Comparison of ENCODE assay signal across 8 cellular contexts in the genomic region with DNA sequence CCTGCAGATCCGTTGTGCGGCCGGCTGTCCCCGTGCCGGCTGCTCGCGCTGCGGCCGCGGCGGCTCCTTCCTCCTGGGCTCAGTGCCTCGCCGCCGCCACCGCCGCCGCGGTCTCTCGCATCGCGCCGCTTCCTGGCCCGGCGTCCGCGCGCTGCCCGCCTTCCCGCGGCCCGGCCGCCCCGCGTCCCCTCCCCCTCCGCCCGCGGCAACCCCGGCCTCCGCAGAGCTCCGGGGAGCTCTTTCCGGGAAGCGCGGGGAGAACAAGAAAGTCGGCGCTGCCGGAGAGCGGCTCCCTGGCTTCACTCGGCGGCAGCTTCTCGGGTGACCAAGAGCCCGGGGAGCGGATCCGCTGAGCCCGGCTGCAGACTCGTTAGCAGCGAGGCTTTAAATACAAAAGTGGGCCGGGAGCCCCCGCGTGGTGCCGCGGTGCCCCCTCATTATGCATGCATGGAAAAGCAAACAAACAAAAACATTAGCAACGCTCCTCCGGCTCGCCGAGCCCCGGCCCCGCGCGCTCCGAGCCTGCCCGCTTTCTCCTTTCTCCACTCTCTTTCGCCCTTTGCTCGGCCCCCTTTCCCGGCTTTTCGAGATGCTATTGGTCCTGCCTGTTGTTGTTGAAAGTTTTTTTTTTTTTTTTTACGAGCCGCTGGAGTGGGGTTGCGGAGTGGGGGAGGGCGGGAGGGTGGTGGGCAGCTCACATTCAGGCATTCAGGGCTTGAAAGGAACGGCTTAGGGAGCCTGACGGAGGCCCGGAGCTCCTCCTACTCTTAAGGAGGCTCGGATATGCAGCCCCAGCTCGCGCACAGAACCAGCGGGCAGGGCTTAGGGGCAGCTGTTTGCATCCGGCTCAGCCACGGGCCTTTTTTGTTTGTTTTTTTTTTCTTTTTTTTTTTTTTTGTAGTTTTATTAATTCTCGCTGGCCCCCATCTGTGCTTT. TPM values are rescaled to one million over a fixed set of nuclear protein-coding genes. Genes with fewer than 3 reads are reported as not detected.
DNase-seq lines count a peak whose midpoint lies in the region; ATAC-seq and TF ChIP-seq lines count a peak whose summit lies in the region.

TSS of gene GAS1 (minus strand) at position 361 of the 936 bp plus-strand sequence. CDS start 727 bp downstream, outside the sequence.

- CTCF ChIA-PET in CD8-positive, alpha-beta memory T cell (lab: Charles Lee): interaction anchor here (0.7 to 1.6 kb wide), 7 partner anchors 9 to 1006 kb away, joined by 3 to 6 read pairs (median 3); no protein-coding TSS in a partner anchor

- H3K4me3 ChIP-seq in CD8-positive, alpha-beta memory T cell (ENCODE audit: low read length): peak within 1 kb of the TSS; percentile 73
- peak within 1 kb of the TSS; percentile 85 for H3K4me3 ChIP-seq in osteoblast (ENCODE audit: insufficient read depth, low read length)

- H4K20me1 ChIP-seq in osteoblast (ENCODE audit: insufficient read depth, low read length): peaks cover 5% of the 10 kb centered on the region

- H3K79me2 ChIP-seq in osteoblast (ENCODE audit: insufficient read depth, low read length): peaks cover 14% of the 10 kb centered on the region

- ATAC-seq in GM21381 (IDR thresholded peaks at IDR 0.05; ENCODE audit: unreplicated experiment) (peak; percentile 50), Right ventricle myocardium inferior (peak; percentile 94)

- H3K27me3 Mint-ChIP-seq in CD8-positive, alpha-beta memory T cell: peaks cover 17 to 28% of the 10 kb centered on the region in 2 donors

- H3K36me3 ChIP-seq in CD8-positive, alpha-beta memory T cell (ENCODE audit: insufficient read depth, low read length): no peaks in the 10 kb centered on the region
- H3K36me3 ChIP-seq in osteoblast (ENCODE audit: insufficient read depth, low read length): no peaks in the 10 kb centered on the region

- peak within 1 kb of the TSS; percentile 77 for H2AFZ ChIP-seq in osteoblast (ENCODE audit: low read length)

- POLR2A ChIA-PET in CD8-positive, alpha-beta memory T cell (lab: Charles Lee): interaction anchor here (0.6 to 1.5 kb wide), 4 partner anchors 34 to 1027 kb away, joined by 3 to 4 read pairs (median 4); partner anchors contain the start of genes CDK20 and ISCA1

- DNase-seq in CD8-positive, alpha-beta memory T cell: peak; percentile 38 to 82 (median 58)
- DNase-seq in HuH-7.5 (ENCODE audit: low spot score) (peak; percentile 56), SKM-1 (lab: John Stamatoyannopoulos, UW; ENCODE audit: unreplicated experiment) (peak; percentile 13), Right ventricle myocardium inferior (ENCODE audit: missing footprints) (peak; percentile 92), osteoblast (ENCODE audit: insufficient read length, low spot score, missing footprints) (peak; percentile 94)
- peak; percentile 26 for DNase-seq in activated naive CD8-positive, alpha-beta T cell treated with anti-CD3 and anti-CD28 coated beads, Interleukin-2, amount 50 U/mL, for 16 hours (ENCODE audit: low read depth, low spot score)

- peaks cover 14% of the 10 kb centered on the region for H3K27me3 ChIP-seq in CD8-positive, alpha-beta memory T cell (ENCODE audit: insufficient read depth, low read length, poor library complexity, severe bottlenecking)
- H3K27me3 ChIP-seq in osteoblast (ENCODE audit: insufficient read depth, low read length): peaks cover 14% of the 10 kb centered on the region

- no peak for TF ChIP-seq CTCF in osteoblast (IDR thresholded peaks at IDR 0.05; ENCODE audit: extremely low read depth, low read depth, low read length)

- H3K9me3 ChIP-seq in CD8-positive, alpha-beta memory T cell (ENCODE audit: low read length): no peaks in the 10 kb centered on the region
- H3K9me3 ChIP-seq in osteoblast (ENCODE audit: low read depth, low read length): peaks cover 1% of the 10 kb centered on the region

- peak within 1 kb of the TSS; percentile 97 for H3K4me2 ChIP-seq in osteoblast (ENCODE audit: insufficient read depth, low read length)

- H3K27ac Mint-ChIP-seq in CD8-positive, alpha-beta memory T cell: peak within 1 kb of the TSS; percentile 64 to 87 (median 74)

- H3K4me1 ChIP-seq in CD8-positive, alpha-beta memory T cell (ENCODE audit: insufficient read depth, low read length): peaks cover 15% of the 10 kb centered on the region
- H3K4me1 ChIP-seq in osteoblast (ENCODE audit: insufficient read depth, low read length): peaks cover 9% of the 10 kb centered on the region

- intact Hi-C loops in Right ventricle myocardium inferior (cut with DNase I): loop anchor here (5.0 to 10.0 kb wide), 4 partner anchors 110 to 463 kb away; no protein-coding TSS in a partner anchor

- peaks cover 17 to 24% (median 20%) of the 10 kb centered on the region in 3 donors for H3K4me1 Mint-ChIP-seq in CD8-positive, alpha-beta memory T cell

- no peaks in the 10 kb centered on the region for H3K9me3 Mint-ChIP-seq in CD8-positive, alpha-beta memory T cell

- H3K27ac ChIP-seq in CD8-positive, alpha-beta memory T cell (ENCODE audit: low read depth, low read length): no peak within 1 kb of the TSS
- H3K27ac ChIP-seq in osteoblast (ENCODE audit: low read depth, low read length) (peak within 1 kb of the TSS; percentile 64), temporal lobe (ENCODE audit: low read depth, low read length) (peak within 1 kb of the TSS; percentile 93)

- peaks cover 0 to 2% (median 0%) of the 10 kb centered on the region in 3 donors for H3K36me3 Mint-ChIP-seq in CD8-positive, alpha-beta memory T cell

- peak within 1 kb of the TSS; percentile 83 to 96 (median 92) for H3K4me3 Mint-ChIP-seq in CD8-positive, alpha-beta memory T cell

RNA-seq across cellular contexts. Expression of gene GAS1, which starts in this region (rescaled TPM):
- under 1 TPM; 0.42 to 0.55 TPM for total RNA-seq in CD8-positive, alpha-beta memory T cell
- polyA plus RNA-seq in CD8-positive, alpha-beta memory T cell: 1.2 TPM
- total RNA-seq in Right ventricle myocardium inferior (22.3 TPM), osteoblast (107 and 121 TPM in 2 replicates), temporal lobe (26.8 TPM)

Comparison
In these comparisons a context has a peak if more than half of its experiments do, and no peak if none do; other contexts are left out.
1. RNA of gene GAS1 (total RNA-seq): 107 to 121 TPM in osteoblast, 26.8 TPM in temporal lobe (single experiment) and 22.3 TPM in Right ventricle myocardium inferior (single experiment); 0.42 to 0.55 TPM in CD8-positive, alpha-beta memory T cell; every median in the first group is over 10 times any median in the second.
2. DNase-seq: peak in every context shown above with its lines; median percentile 94 in osteoblast; 92 in Right ventricle myocardium inferior; 58 in CD8-positive, alpha-beta memory T cell; 56 in HuH-7.5; 26 in activated naive CD8-positive, alpha-beta T cell treated with anti-CD3 and anti-CD28 coated beads, Interleukin-2, amount 50 U/mL, for 16 hours; 13 in SKM-1.